Comparison of ENCODE assay signal across 1 cellular context in genomic region chrX:15943393-15943792, GRCh38.
TF ChIP-seq lines count a peak whose summit lies in the region.

No MANE protein-coding gene starts in this region.

TF ChIP-seq in H1, 55 proteins besides CTCF, POLR2A, EP300 and RAD21 (continued from another document):
- TF ChIP-seq CHD7 (IDR thresholded peaks at IDR 0.05; ENCODE audit: insufficient replicate concordance, low read length) (no peak), NRF1 (IDR thresholded peaks at IDR 0.05; ENCODE audit: low read depth, low read length) (no peak), TAF7 (optimal IDR thresholded peaks at IDR 0.05; ENCODE audit: borderline replicate concordance, low read depth, low read length) (no peak), KDM5A (IDR thresholded peaks at IDR 0.05; ENCODE audit: low read length) (no peak)
